ENCODE assay signal across 19 cellular contexts in genomic region chr10:24744966-24745365, GRCh38. TPM values are rescaled to one million over a fixed set of nuclear protein-coding genes. Genes with fewer than 3 reads are reported as not detected.
DNase-seq lines count a peak whose midpoint lies in the region; ATAC-seq and TF ChIP-seq lines count a peak whose summit lies in the region.
"Had no signal": no experiment of that assay in that cellular context is flagged by ENCODE, and none has a peak within 500 bp of the region (broad histone marks: within the 10 kb centered on the region; RNA-seq: fewer than 3 reads in every experiment).

No MANE protein-coding gene starts in this region.

- H2AK5ac ChIP-seq in mesendoderm (ENCODE audit: low read length): no peak overlapping the region

- H3K4me3 ChIP-seq in AG10803 (ENCODE audit: low read length) (no peak overlapping the region), mesendoderm (ENCODE audit: low read length) (no peak overlapping the region)
- H3K4me3 ChIP-seq: GM23248, HAP-1 had no signal

- no peak overlapping the region for H3K9ac ChIP-seq in mesendoderm (ENCODE audit: low read length)
- H3K9ac ChIP-seq: GM23248 had no signal

- peak; percentile 31 for DNase-seq in AG10803 (ENCODE audit: low read depth)
- peak; percentile 27 to 66 for DNase-seq in Kasumi-1 (lab: John Stamatoyannopoulos, UW)
- peak; percentile 24 for DNase-seq in dermis blood vessel endothelial cell
- no peak for DNase-seq in left colon
- no peak for DNase-seq in NK-92 (lab: John Stamatoyannopoulos, UW; ENCODE audit: unreplicated experiment)
- DNase-seq in mesendoderm: no peak
- DNase-seq: 8988T; BE2C; CD8-positive, alpha-beta T cell; DMS79 treated with DMSO at 0.1 percent for 48 hours; GM23248; KBM-7; MV-4-11; NCI-H1694 treated with DMSO at 0.1 percent for 48 hours; NCI-H748 treated with DMSO at 0.1 percent for 48 hours; RPMI8226 had no signal

- H3K27ac ChIP-seq in mesendoderm (ENCODE audit: low read depth, low read length): no peak overlapping the region
- H3K27ac ChIP-seq: GM23248 had no signal

- H3K79me1 ChIP-seq in mesendoderm (ENCODE audit: low read length): no peaks in the 10 kb centered on the region

- no peak overlapping the region for H3K56ac ChIP-seq in mesendoderm (ENCODE audit: low read length)

- no peak overlapping the region for H3K4ac ChIP-seq in mesendoderm (ENCODE audit: low read depth, low read length)

- no peaks in the 10 kb centered on the region for H3K36me3 ChIP-seq in mesendoderm (ENCODE audit: control insufficient read depth, insufficient read depth, low read length)
- H3K36me3 ChIP-seq: BE2C, HAP-1 had no signal

- H2BK120ac ChIP-seq in mesendoderm (ENCODE audit: low read depth, low read length): no peak overlapping the region

- H4K8ac ChIP-seq in mesendoderm (ENCODE audit: low read depth, low read length): no peak overlapping the region

- no CpG with 5 or more reads among the region's 3 CpGs for WGBS in mesendoderm (ENCODE audit: extremely low coverage, insufficient coverage, low lambda C conversion rate)

- H3K27me3 ChIP-seq in mesendoderm (ENCODE audit: insufficient read depth, low read length, poor library complexity): no peaks in the 10 kb centered on the region
- H3K27me3 ChIP-seq: BE2C had no signal

- no peaks in the 10 kb centered on the region for H3K79me2 ChIP-seq in mesendoderm (ENCODE audit: control insufficient read depth, insufficient read depth, low read length)

- no peak overlapping the region for H2BK5ac ChIP-seq in mesendoderm (ENCODE audit: low read length)

- no peaks in the 10 kb centered on the region for H3K4me1 ChIP-seq in mesendoderm (ENCODE audit: control insufficient read depth, low read depth, low read length)
- H3K4me1 ChIP-seq: BE2C, HAP-1 had no signal

- intact Hi-C loops in left colon (cut with DNase I, micrococcal nuclease): no loop called here

- H4K5ac ChIP-seq in mesendoderm (ENCODE audit: low read length): no peak overlapping the region

- no peak overlapping the region for H3K23ac ChIP-seq in mesendoderm (ENCODE audit: low read length)

- H3K4me2 ChIP-seq in mesendoderm (ENCODE audit: low read length): no peak overlapping the region

- peak; percentile 27 for ATAC-seq in left colon
- no peak for ATAC-seq in HG02798 (IDR thresholded peaks at IDR 0.05; ENCODE audit: poor library complexity, unreplicated experiment)
- no peak for ATAC-seq in GM21529 (IDR thresholded peaks at IDR 0.05; ENCODE audit: unreplicated experiment)
- ATAC-seq: CD8-positive, alpha-beta T cell had no signal

- no peak overlapping the region for H3K18ac ChIP-seq in mesendoderm (ENCODE audit: low read length)

- TF ChIP-seq CTCF in AG10803 (conservative IDR thresholded peaks at IDR 0.05; ENCODE audit: low read length): no peak

- H2BK15ac ChIP-seq in mesendoderm (replicated peaks; ENCODE audit: low read depth): no peak overlapping the region

RNA-seq across cellular contexts. Expression of gene ARHGAP21, which starts 21.3 kb away (rescaled TPM):
- total RNA-seq in dermis blood vessel endothelial cell (92.2 and 118 TPM in 2 replicates), left colon (100 to 1,000 TPM; 101 to 102 TPM)
- 28.4 TPM for polyA plus RNA-seq in mesendoderm (2013, experiment 1 of 2)
- 27.2 TPM for polyA plus RNA-seq in mesendoderm (2013, experiment 2 of 2)

Comparison
In these comparisons a context has a peak if more than half of its experiments do, and no peak if none do; other contexts are left out.
1. DNase-seq: peak in AG10803 (single experiment), Kasumi-1 (2 of 2) and dermis blood vessel endothelial cell (single experiment); none in left colon (0 of 2), NK-92 (single experiment) and mesendoderm (single experiment).